Comparison of ENCODE assay signal across 20 cellular contexts in the genomic region with DNA sequence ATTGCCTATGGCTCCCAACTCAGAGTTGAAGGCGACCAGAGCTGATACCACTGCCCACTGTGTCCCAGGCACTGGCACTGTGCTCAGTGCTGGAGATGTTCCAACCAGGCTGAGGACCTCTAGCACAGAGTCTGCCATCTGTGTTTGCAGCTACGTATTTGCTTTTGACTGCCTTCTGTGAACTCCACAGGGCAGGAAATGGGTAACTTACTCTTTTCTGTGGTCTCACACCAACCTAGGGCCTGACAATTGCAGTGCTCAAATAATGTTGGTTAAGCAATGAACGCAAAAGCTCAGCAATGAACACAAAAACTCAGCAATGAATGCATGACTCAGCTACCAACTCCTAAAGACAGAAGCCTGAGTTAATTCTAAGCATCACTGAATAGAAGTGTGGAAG.
DNase-seq lines count a peak whose midpoint lies in the region; TF ChIP-seq lines count a peak whose summit lies in the region.
"Had no signal": no experiment of that assay in that cellular context is flagged by ENCODE, and none has a peak within 500 bp of the region (broad histone marks: within the 10 kb centered on the region; RNA-seq: fewer than 3 reads in every experiment).

No MANE protein-coding gene starts in this region.

- H3K4me1 ChIP-seq in adipocyte (ENCODE audit: control insufficient read depth, insufficient read depth, low read length) (peaks cover 20% of the 10 kb centered on the region), adrenal gland (replicated peaks in 1 of 2) (no peaks in the 10 kb centered on the region)
- H3K4me1 ChIP-seq: ascending aorta had no signal

- intact Hi-C loops in adrenal gland (cut with DNase I) = no loop called here

- H3K9me3 ChIP-seq in adipocyte (ENCODE audit: control insufficient read depth, low read length) (no peaks in the 10 kb centered on the region), adrenal gland (replicated peaks in 1 of 3) (no peaks in the 10 kb centered on the region)
- H3K9me3 ChIP-seq: ascending aorta, gastrocnemius medialis, neutrophil had no signal

- H3K4me3 ChIP-seq in adipocyte (ENCODE audit: low read length) = no peak overlapping the region
- H3K4me3 ChIP-seq in fibroblast of pulmonary artery (replicated peaks; ENCODE audit: low read depth, low read length) = no peak overlapping the region
- H3K4me3 ChIP-seq in adrenal gland = no peak overlapping the region
- H3K4me3 ChIP-seq: ascending aorta, gastrocnemius medialis, SK-N-MC had no signal

- no peak for TF ChIP-seq POLR2A in adrenal gland (IDR thresholded peaks at IDR 0.05)

- H3K36me3 ChIP-seq in adipocyte (ENCODE audit: control insufficient read depth, insufficient read depth, low read length, severe bottlenecking) (no peaks in the 10 kb centered on the region), adrenal gland (replicated peaks in 1 of 2) (no peaks in the 10 kb centered on the region)
- H3K36me3 ChIP-seq: ascending aorta, gastrocnemius medialis, neutrophil had no signal

- no peaks in the 10 kb centered on the region for H3K9me3 Mint-ChIP-seq in HFFc6
- H3K9me3 Mint-ChIP-seq: activated CD4-positive, alpha-beta memory T cell treated with anti-CD3 and anti-CD28 coated beads, Interleukin-2, amount 10 ng/mL, durations not matched to agents 7 days and 5 days; activated T-helper 1 cell treated with anti-CD3 and anti-CD28 coated beads, Interleukin-12 subunit alpha, Interleukin-12 subunit beta, Interleukin-2, Interleukin-4 antibody, amounts not matched to agents 30 ng/mL and 10 ng/mL and 1 ng/mL, durations not matched to agents 14 hours and 24 hours and 36 hours; H9; IgD-negative memory B cell had no signal

- H3K36me3 Mint-ChIP-seq in HFFc6 (ENCODE audit: low read depth) = no peaks in the 10 kb centered on the region
- H3K36me3 Mint-ChIP-seq: IgD-negative memory B cell had no signal

- H3K27ac Mint-ChIP-seq in HFFc6 = no peak overlapping the region
- H3K27ac Mint-ChIP-seq: activated CD4-positive, alpha-beta memory T cell treated with anti-CD3 and anti-CD28 coated beads, Interleukin-2, amount 10 ng/mL, durations not matched to agents 7 days and 5 days; activated T-helper 1 cell treated with anti-CD3 and anti-CD28 coated beads, Interleukin-12 subunit alpha, Interleukin-12 subunit beta, Interleukin-2, Interleukin-4 antibody, amounts not matched to agents 30 ng/mL and 10 ng/mL and 1 ng/mL, durations not matched to agents 14 hours and 24 hours and 36 hours; IgD-negative memory B cell had no signal

- H3K9ac ChIP-seq in adipocyte (ENCODE audit: low read length) = no peak overlapping the region

- WGBS in adrenal gland, 4 donors = 66 to 93% (median 80%) methylated on average over 3 of the region's 3 CpGs

- H3K27me3 Mint-ChIP-seq in HFFc6 (ENCODE audit: insufficient read depth) = peaks cover 1% of the 10 kb centered on the region; the same call in 1 of the 2 replicates
- H3K27me3 Mint-ChIP-seq: activated CD4-positive, alpha-beta memory T cell treated with anti-CD3 and anti-CD28 coated beads, Interleukin-2, amount 10 ng/mL, durations not matched to agents 7 days and 5 days had no signal

- H3K27me3 ChIP-seq in adipocyte (replicated peaks; ENCODE audit: control insufficient read depth, insufficient read depth, low read length) = no peaks in the 10 kb centered on the region
- no peaks in the 10 kb centered on the region for H3K27me3 ChIP-seq in adrenal gland
- H3K27me3 ChIP-seq: ascending aorta, gastrocnemius medialis, neutrophil had no signal

- no peak overlapping the region for H3K4me3 Mint-ChIP-seq in HFFc6
- H3K4me3 Mint-ChIP-seq: activated CD4-positive, alpha-beta memory T cell treated with anti-CD3 and anti-CD28 coated beads, Interleukin-2, amount 10 ng/mL, durations not matched to agents 7 days and 5 days; activated T-helper 1 cell treated with anti-CD3 and anti-CD28 coated beads, Interleukin-12 subunit alpha, Interleukin-12 subunit beta, Interleukin-2, Interleukin-4 antibody, amounts not matched to agents 30 ng/mL and 10 ng/mL and 1 ng/mL, durations not matched to agents 14 hours and 24 hours and 36 hours; H9 had no signal

- peaks cover 59% of the 10 kb centered on the region for H3K4me1 Mint-ChIP-seq in HFFc6 (ENCODE audit: low read depth)
- H3K4me1 Mint-ChIP-seq: activated CD4-positive, alpha-beta memory T cell treated with anti-CD3 and anti-CD28 coated beads, Interleukin-2, amount 10 ng/mL, durations not matched to agents 7 days and 5 days; IgD-negative memory B cell had no signal

- TF ChIP-seq CTCF in HFFc6 (IDR thresholded peaks at IDR 0.05) (no peak), fibroblast of pulmonary artery (IDR thresholded peaks at IDR 0.05; ENCODE audit: low read length, missing control alignments) (no peak), adrenal gland (IDR thresholded peaks at IDR 0.05) (no peak)

- no peak overlapping the region for H3K27ac ChIP-seq in adrenal gland
- H3K27ac ChIP-seq: ascending aorta, neutrophil, SK-N-MC had no signal

- peak; percentile 57 for DNase-seq in AG08395 (ENCODE audit: low spot score)
- DNase-seq in HFFc6 = peak; percentile 21
- DNase-seq in adipocyte (ENCODE audit: low read depth) = peak; percentile 39
- peak; percentile 49 for DNase-seq in fibroblast of pulmonary artery (ENCODE audit: low read depth)
- no peak for DNase-seq in stimulated activated CD4-positive, alpha-beta T cell treated with anti-CD3 and anti-CD28 coated beads, Interleukin-4, amount 100 ng/mL, for 1 hour
- no peak for DNase-seq in adrenal gland
- DNase-seq in kidney glomerular epithelial cell (lab: John Stamatoyannopoulos, UW) = no peak
- no peak for DNase-seq in activated CD4-positive, alpha-beta T cell treated with anti-CD3 and anti-CD28 coated beads, Interleukin-2, amount 50 U/mL, for 1 hour
- DNase-seq: activated CD4-positive, alpha-beta memory T cell treated with anti-CD3 and anti-CD28 coated beads, Interleukin-2, amount 10 ng/mL, durations not matched to agents 7 days and 5 days; effector CD4-positive, alpha-beta T cell; gastrocnemius medialis; H9; NCI-H1105; NCI-H748 treated with DMSO at 0.1 percent for 48 hours; stimulated activated naive CD8-positive, alpha-beta T cell treated with anti-CD3 and anti-CD28 coated beads, Interleukin-15, Interleukin-2, amounts not matched to agents 100 U/mL and 50 U/mL, for 24 hours had no signal

Comparison
In these comparisons a context has a peak if more than half of its experiments do, and no peak if none do; other contexts are left out.
1. DNase-seq: peak in AG08395 (single experiment), HFFc6 (single experiment), adipocyte (single experiment) and fibroblast of pulmonary artery (single experiment); none in stimulated activated CD4-positive, alpha-beta T cell treated with anti-CD3 and anti-CD28 coated beads, Interleukin-4, amount 100 ng/mL, for 1 hour (single experiment), adrenal gland (0 of 7), kidney glomerular epithelial cell (single experiment) and activated CD4-positive, alpha-beta T cell treated with anti-CD3 and anti-CD28 coated beads, Interleukin-2, amount 50 U/mL, for 1 hour (single experiment).